Comparison of ENCODE assay signal across 8 cellular contexts in genomic region chr17:32503251-32504165, GRCh38. TPM values are rescaled to one million over a fixed set of nuclear protein-coding genes. Genes with fewer than 3 reads are reported as not detected.
DNase-seq lines count a peak whose midpoint lies in the region; ATAC-seq and TF ChIP-seq lines count a peak whose summit lies in the region.

No MANE protein-coding gene starts in this region.

- TF ChIP-seq CTCF in psoas muscle (IDR thresholded peaks at IDR 0.05) = no peak

- ATAC-seq in activated CD4-positive, CD25-positive, alpha-beta regulatory T cell treated with anti-CD3 and anti-CD28 coated beads, Interleukin-2, amount 50 U/mL, for 24 hours = peak; percentile 92 to 93
- peak; percentile 82 for ATAC-seq in GM21825 (IDR thresholded peaks at IDR 0.05; ENCODE audit: unreplicated experiment)
- ATAC-seq in activated naive CD8-positive, alpha-beta T cell treated with anti-CD3 and anti-CD28 coated beads, Interleukin-2, amount 10 ng/mL, durations not matched to agents 7 days and 5 days (ENCODE audit: low read depth) = peak; percentile 98
- peak in 3 of 4 donors; percentile 25 to 54 (median 51) for ATAC-seq in psoas muscle

- no peaks in the 10 kb centered on the region for H3K9me3 ChIP-seq in psoas muscle

- no peak overlapping the region for H3K4me3 ChIP-seq in psoas muscle

- intact Hi-C loops in psoas muscle (cut with DNase I) = loop anchor here in 1 of 2 donors (10.0 kb wide), 1 partner anchor 241 kb away; no protein-coding TSS in a partner anchor

- no peaks in the 10 kb centered on the region for H3K27me3 Mint-ChIP-seq in activated naive CD8-positive, alpha-beta T cell treated with anti-CD3 and anti-CD28 coated beads, Interleukin-2, amount 10 ng/mL, durations not matched to agents 7 days and 5 days

- no peaks in the 10 kb centered on the region for H3K36me3 ChIP-seq in psoas muscle (ENCODE audit: insufficient read depth in 1 of 2, low read depth in 1 of 2)

- no peaks in the 10 kb centered on the region for H3K27me3 ChIP-seq in psoas muscle (ENCODE audit: insufficient read depth in 3 of 3, low read length in 2 of 3)

- H3K27ac Mint-ChIP-seq in activated naive CD8-positive, alpha-beta T cell treated with anti-CD3 and anti-CD28 coated beads, Interleukin-2, amount 10 ng/mL, durations not matched to agents 7 days and 5 days = peak overlapping the region; percentile 99

- peaks cover 3% of the 10 kb centered on the region for H3K36me3 Mint-ChIP-seq in activated naive CD8-positive, alpha-beta T cell treated with anti-CD3 and anti-CD28 coated beads, Interleukin-2, amount 10 ng/mL, durations not matched to agents 7 days and 5 days

- H3K4me1 ChIP-seq in psoas muscle = no peaks in the 10 kb centered on the region

- no peak overlapping the region for H3K27ac ChIP-seq in psoas muscle

- DNase-seq in activated CD4-positive, CD25-positive, alpha-beta regulatory T cell treated with anti-CD3 and anti-CD28 coated beads, Interleukin-2, amount 50 U/mL, for 72 hours = no peak
- DNase-seq in LHCN-M2 (ENCODE audit: low read depth) (peak; percentile 81), psoas muscle (no peak), NCI-H345 (lab: John Stamatoyannopoulos, UW) (no peak), NCI-H1930 (lab: John Stamatoyannopoulos, UW) (no peak)
- peak; percentile 57 for DNase-seq in activated naive CD8-positive, alpha-beta T cell treated with anti-CD3 and anti-CD28 coated beads, Interleukin-2, amount 10 ng/mL, durations not matched to agents 7 days and 5 days

- 46 to 58% (median 51%) methylated on average over 7 of the region's 7 CpGs for WGBS in psoas muscle, 3 donors

- peaks cover 37% of the 10 kb centered on the region for H3K4me1 Mint-ChIP-seq in activated naive CD8-positive, alpha-beta T cell treated with anti-CD3 and anti-CD28 coated beads, Interleukin-2, amount 10 ng/mL, durations not matched to agents 7 days and 5 days

- no peaks in the 10 kb centered on the region for H3K9me3 Mint-ChIP-seq in activated naive CD8-positive, alpha-beta T cell treated with anti-CD3 and anti-CD28 coated beads, Interleukin-2, amount 10 ng/mL, durations not matched to agents 7 days and 5 days

- peak overlapping the region; percentile 39 for H3K4me3 Mint-ChIP-seq in activated naive CD8-positive, alpha-beta T cell treated with anti-CD3 and anti-CD28 coated beads, Interleukin-2, amount 10 ng/mL, durations not matched to agents 7 days and 5 days

- POLR2A ChIA-PET in activated naive CD8-positive, alpha-beta T cell treated with anti-CD3 and anti-CD28 coated beads, Interleukin-2, amount 10 ng/mL, durations not matched to agents 7 days and 5 days (lab: Charles Lee) = interaction anchor here (0.8 to 3.0 kb wide), 7 partner anchors 8 to 24 kb away, joined by 3 to 16 read pairs (median 7); partner anchors contain the start of gene CDK5R1

RNA-seq across cellular contexts. Expression of gene CDK5R1, which starts 16.7 kb away (rescaled TPM):
- 4.2 and 8.6 TPM in 2 replicates for total RNA-seq in LHCN-M2 (2014; rRNA removed)
- 9.3 TPM for polyA plus RNA-seq in LHCN-M2 (2012)
- 1 to 10 TPM; 8.1 to 8.4 TPM for total RNA-seq in activated naive CD8-positive, alpha-beta T cell treated with anti-CD3 and anti-CD28 coated beads, Interleukin-2, amount 10 ng/mL, durations not matched to agents 7 days and 5 days
- 1 to 10 TPM; 1.2 to 5.2 (median 2.5) TPM for total RNA-seq in psoas muscle
- polyA plus RNA-seq in psoas muscle = 1 to 10 TPM in 2 of 3 donors, under 1 TPM in 1; 0.44 to 2.1 (median 1.1) TPM

RNA-seq across cellular contexts. Expression of gene PSMD11, which starts 59.2 kb away (rescaled TPM):
- 96.0 and 100.0 TPM in 2 replicates for total RNA-seq in LHCN-M2 (2014; rRNA removed)
- polyA plus RNA-seq in LHCN-M2 (2012) = 95.3 TPM
- total RNA-seq in activated naive CD8-positive, alpha-beta T cell treated with anti-CD3 and anti-CD28 coated beads, Interleukin-2, amount 10 ng/mL, durations not matched to agents 7 days and 5 days = 10 to 100 TPM; 68.3 to 75.1 TPM
- total RNA-seq in psoas muscle = 100 to 1,000 TPM; 118 to 280 (median 207) TPM
- polyA plus RNA-seq in psoas muscle = 100 to 1,000 TPM; 152 to 326 (median 198) TPM

Comparison
In these comparisons a context has a peak if more than half of its experiments do, and no peak if none do; other contexts are left out.
1. DNase-seq: peak in LHCN-M2 (single experiment) and activated naive CD8-positive, alpha-beta T cell treated with anti-CD3 and anti-CD28 coated beads, Interleukin-2, amount 10 ng/mL, durations not matched to agents 7 days and 5 days (single experiment); none in activated CD4-positive, CD25-positive, alpha-beta regulatory T cell treated with anti-CD3 and anti-CD28 coated beads, Interleukin-2, amount 50 U/mL, for 72 hours (single experiment), psoas muscle (0 of 2), NCI-H345 (single experiment) and NCI-H1930 (0 of 2).
2. Peak in every context shown above with its lines, with median percentiles within 50 percentile points of each other: ATAC-seq.